Comparison of ENCODE assay signal across 14 cellular contexts in the genomic region with DNA sequence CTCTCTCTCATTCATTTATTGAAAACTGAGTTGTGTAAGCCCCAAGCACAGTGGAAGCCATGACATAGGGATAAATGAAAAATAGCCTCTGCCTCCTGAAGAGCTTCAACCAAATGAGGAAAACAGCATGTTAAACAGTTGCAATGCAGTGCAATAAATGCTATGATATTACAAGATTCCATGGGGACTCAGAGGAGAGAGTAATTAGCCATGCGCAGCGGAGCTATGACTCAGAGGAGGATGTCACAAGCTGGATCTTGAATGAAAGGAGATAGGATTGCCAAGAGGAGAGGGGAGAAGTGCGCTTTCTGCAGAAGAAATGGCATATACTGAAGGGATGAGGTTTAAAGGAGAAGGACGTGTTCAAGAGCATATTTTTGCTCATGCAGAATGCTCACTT.
DNase-seq lines count a peak whose midpoint lies in the region; ATAC-seq and TF ChIP-seq lines count a peak whose summit lies in the region.
"Had no signal": no experiment of that assay in that cellular context is flagged by ENCODE, and none has a peak within 500 bp of the region (broad histone marks: within the 10 kb centered on the region; RNA-seq: fewer than 3 reads in every experiment).

No MANE protein-coding gene starts in this region.

- no peak; the same call in 1 of the 2 replicates for ATAC-seq in PC-3
- ATAC-seq in GM21786 (IDR thresholded peaks at IDR 0.05; ENCODE audit: unreplicated experiment) = no peak
- ATAC-seq: activated CD8-positive, alpha-beta T cell treated with anti-CD3 and anti-CD28 coated beads, Interleukin-2, amount 10 ng/mL, durations not matched to agents 7 days and 5 days; activated naive CD4-positive, alpha-beta T cell treated with anti-CD3 and anti-CD28 coated beads, Interleukin-2, amount 50 U/mL, for 72 hours; effector memory CD8-positive, alpha-beta T cell had no signal

- H3K9me3 Mint-ChIP-seq in neural crest cell = no peaks in the 10 kb centered on the region
- H3K9me3 Mint-ChIP-seq in activated CD4-positive, alpha-beta memory T cell treated with anti-CD3 and anti-CD28 coated beads for 36 hours = no peaks in the 10 kb centered on the region
- H3K9me3 Mint-ChIP-seq: activated naive CD4-positive, alpha-beta T cell treated with anti-CD3 and anti-CD28 coated beads, Interleukin-2, amount 50 U/mL, for 72 hours; effector memory CD8-positive, alpha-beta T cell had no signal

- H3K79me2 ChIP-seq in PC-3 (ENCODE audit: low read length) = no peaks in the 10 kb centered on the region

- TF ChIP-seq CTCF in PC-3 (conservative IDR thresholded peaks at IDR 0.05; ENCODE audit: low read depth, low read length) = no peak
- TF ChIP-seq CTCF in fibroblast of pulmonary artery (IDR thresholded peaks at IDR 0.05; ENCODE audit: low read length, missing control alignments) = no peak
- TF ChIP-seq CTCF in neural crest cell (conservative IDR thresholded peaks at IDR 0.05) = no peak

- H3K4me1 ChIP-seq in PC-3 (ENCODE audit: insufficient read depth, low read length) = peaks cover 7% of the 10 kb centered on the region

- H4K20me1 ChIP-seq in PC-3 (ENCODE audit: low read length) = no peaks in the 10 kb centered on the region

- H3F3A ChIP-seq in PC-3 (ENCODE audit: low read length, unreplicated experiment) = no peaks in the 10 kb centered on the region

- H3K27ac ChIP-seq in PC-3 (ENCODE audit: low read length) = no peak overlapping the region
- H3K27ac ChIP-seq: KMS-11 had no signal

- POLR2A ChIA-PET in PC-3 (lab: Charles Lee; ENCODE audit: unreplicated experiment) = no interaction called here
- POLR2A ChIA-PET in activated CD4-positive, alpha-beta memory T cell treated with anti-CD3 and anti-CD28 coated beads for 36 hours (lab: Charles Lee) = no interaction called here

- H3K36me3 Mint-ChIP-seq in neural crest cell (ENCODE audit: low read depth) = no peaks in the 10 kb centered on the region
- no peaks in the 10 kb centered on the region for H3K36me3 Mint-ChIP-seq in activated CD4-positive, alpha-beta memory T cell treated with anti-CD3 and anti-CD28 coated beads for 36 hours
- H3K36me3 Mint-ChIP-seq: activated naive CD4-positive, alpha-beta T cell treated with anti-CD3 and anti-CD28 coated beads, Interleukin-2, amount 50 U/mL, for 72 hours had no signal

- H3K9ac ChIP-seq in PC-3 (ENCODE audit: low read length) = no peak overlapping the region
- H3K9ac ChIP-seq: KMS-11 had no signal

- H3K4me2 ChIP-seq in PC-3 (ENCODE audit: low read length) = no peak overlapping the region
- H3K4me2 ChIP-seq: KMS-11 had no signal

- no peaks in the 10 kb centered on the region for H3K27me3 ChIP-seq in PC-3 (ENCODE audit: low read length)

- H3K4me3 ChIP-seq in PC-3 (ENCODE audit: low read length) (no peak overlapping the region), fibroblast of pulmonary artery (replicated peaks; ENCODE audit: low read depth, low read length) (no peak overlapping the region)

- H3K36me3 ChIP-seq in PC-3 (ENCODE audit: low read depth, low read length) = no peaks in the 10 kb centered on the region

- H3K9me2 ChIP-seq in PC-3 (replicated peaks; ENCODE audit: low read length) = no peaks in the 10 kb centered on the region

- BruUV-seq in PC-3 (replicated peaks; lab: Mats Ljungman, UMichigan) = no TSS peak

- H3K4me1 Mint-ChIP-seq in neural crest cell = peaks cover 27% of the 10 kb centered on the region
- no peaks in the 10 kb centered on the region for H3K4me1 Mint-ChIP-seq in activated CD4-positive, alpha-beta memory T cell treated with anti-CD3 and anti-CD28 coated beads for 36 hours (ENCODE audit: low read depth)

- no peaks in the 10 kb centered on the region for H3K9me3 ChIP-seq in PC-3 (ENCODE audit: low read length)

- no peak overlapping the region for H2AFZ ChIP-seq in PC-3 (ENCODE audit: low read length)

- DNase-seq in ELR (ENCODE audit: low read depth) (peak; percentile 43), PC-3 (peak; percentile 18), fibroblast of pulmonary artery (ENCODE audit: low read depth) (peak; percentile 6), neural crest cell (ENCODE audit: low read depth, low spot score) (no peak), amniotic stem cell (lab: John Stamatoyannopoulos, UW) (no peak), SKM-1 treated with dmso at 0.1 percent for 144 hours (lab: John Stamatoyannopoulos, UW; ENCODE audit: unreplicated experiment) (no peak)
- DNase-seq in activated CD4-positive, alpha-beta memory T cell treated with anti-CD3 and anti-CD28 coated beads for 36 hours = no peak
- DNase-seq: activated CD8-positive, alpha-beta T cell treated with anti-CD3 and anti-CD28 coated beads, Interleukin-2, amount 10 ng/mL, durations not matched to agents 7 days and 5 days; DND-41; effector memory CD8-positive, alpha-beta T cell; NCI-H510A had no signal

- peak overlapping the region; percentile 20 for H3K27ac Mint-ChIP-seq in neural crest cell (ENCODE audit: unreplicated experiment)
- H3K27ac Mint-ChIP-seq in activated CD4-positive, alpha-beta memory T cell treated with anti-CD3 and anti-CD28 coated beads for 36 hours = no peak overlapping the region
- H3K27ac Mint-ChIP-seq: activated CD8-positive, alpha-beta T cell treated with anti-CD3 and anti-CD28 coated beads, Interleukin-2, amount 10 ng/mL, durations not matched to agents 7 days and 5 days; activated naive CD4-positive, alpha-beta T cell treated with anti-CD3 and anti-CD28 coated beads, Interleukin-2, amount 50 U/mL, for 72 hours; effector memory CD8-positive, alpha-beta T cell had no signal

- H3K4me3 Mint-ChIP-seq in neural crest cell = no peak overlapping the region
- no peak overlapping the region for H3K4me3 Mint-ChIP-seq in activated CD4-positive, alpha-beta memory T cell treated with anti-CD3 and anti-CD28 coated beads for 36 hours
- H3K4me3 Mint-ChIP-seq: activated CD8-positive, alpha-beta T cell treated with anti-CD3 and anti-CD28 coated beads, Interleukin-2, amount 10 ng/mL, durations not matched to agents 7 days and 5 days; effector memory CD8-positive, alpha-beta T cell had no signal

- no peaks in the 10 kb centered on the region for H3K27me3 Mint-ChIP-seq in neural crest cell (ENCODE audit: low read depth)
- peaks cover 2% of the 10 kb centered on the region for H3K27me3 Mint-ChIP-seq in activated CD4-positive, alpha-beta memory T cell treated with anti-CD3 and anti-CD28 coated beads for 36 hours

- intact Hi-C loops in PC-3 (cut with micrococcal nuclease) = no loop called here
- intact Hi-C loops in activated CD4-positive, alpha-beta memory T cell treated with anti-CD3 and anti-CD28 coated beads for 36 hours (cut with micrococcal nuclease) = no loop called here

- CTCF ChIA-PET in PC-3 (lab: Charles Lee) = no interaction called here
- CTCF ChIA-PET in activated CD4-positive, alpha-beta memory T cell treated with anti-CD3 and anti-CD28 coated beads for 36 hours (lab: Charles Lee) = no interaction called here

Comparison
In these comparisons a context has a peak if more than half of its experiments do, and no peak if none do; other contexts are left out.
1. DNase-seq: peak in ELR (single experiment), PC-3 (single experiment) and fibroblast of pulmonary artery (single experiment); none in neural crest cell (single experiment), activated CD4-positive, alpha-beta memory T cell treated with anti-CD3 and anti-CD28 coated beads for 36 hours (single experiment), amniotic stem cell (single experiment) and SKM-1 treated with dmso at 0.1 percent for 144 hours (single experiment).